ENCODE assay signal across 11 cellular contexts in genomic region chr9:97349400-97349799, GRCh38.
"Had no signal": no experiment of that assay in that cellular context is flagged by ENCODE, and none has a peak within 500 bp of the region (broad histone marks: within the 10 kb centered on the region; RNA-seq: fewer than 3 reads in every experiment).

No MANE protein-coding gene starts in this region.

- H2AFZ ChIP-seq: GM23248, GM23338 had no signal

- H3K9ac ChIP-seq: GM23248 had no signal

- DNase-seq: GM23248, GOT3, H7, H9, HCEC 1CT, HFFc6 had no signal

- H3K4me3 ChIP-seq: GM23248, GM23338, HAP-1 had no signal

- ATAC-seq: GM23338, HCT116 had no signal

- H3K4me3 Mint-ChIP-seq: GM23338, H9, HFFc6 had no signal

- H3K27ac ChIP-seq: GM23248 had no signal

- H3K4me1 ChIP-seq: HAP-1 had no signal

- FAIRE-seq: H1, H54 had no signal

- H3K9me3 Mint-ChIP-seq: GM23338, HFFc6 had no signal

- H3K4me1 Mint-ChIP-seq: GM23338, H9 had no signal

- H3K36me3 ChIP-seq: HAP-1 had no signal

- H3K9me3 ChIP-seq: HAP-1 had no signal

- H3K4me2 ChIP-seq: GM23338 had no signal

- H3K27ac Mint-ChIP-seq: GM23338, HFFc6 had no signal
